In the genomic region with DNA sequence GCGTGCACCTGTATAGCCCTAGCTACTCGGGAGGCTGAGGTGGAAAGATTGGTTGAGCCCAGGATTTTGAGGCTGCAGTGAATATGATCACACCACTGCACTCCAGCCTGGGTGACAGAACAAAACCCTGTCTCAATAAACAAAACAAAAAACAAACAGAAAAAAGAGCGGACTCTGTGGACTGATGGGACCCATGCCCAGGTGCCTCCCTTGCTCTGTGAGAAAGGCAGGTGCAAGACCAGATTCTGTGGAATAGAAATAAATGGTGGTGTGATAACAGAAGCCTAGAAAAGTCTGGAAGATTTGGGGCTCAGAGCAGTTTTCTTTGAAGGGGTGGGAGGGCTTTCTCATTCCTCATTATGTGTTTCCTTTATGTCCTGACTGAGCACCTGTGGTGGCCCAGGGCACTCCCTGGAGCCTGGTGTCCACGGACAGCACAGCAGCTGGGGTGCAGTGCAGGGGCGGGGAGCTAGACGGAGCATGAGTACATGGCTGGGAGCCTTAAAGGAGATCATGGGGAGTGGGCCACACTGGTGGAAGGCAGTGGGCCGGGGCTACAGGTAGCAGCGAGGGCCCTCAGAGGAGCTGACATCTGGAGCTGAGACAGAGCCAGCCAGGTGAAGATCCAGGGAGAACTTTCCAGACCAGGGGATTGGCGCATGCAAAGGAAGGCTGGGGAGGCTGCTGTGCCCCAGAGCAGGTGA, we compare ENCODE assay signal across 24 cellular contexts.
"Had no signal": no experiment of that assay in that cellular context is flagged by ENCODE, and none has a peak within 500 bp of the region (broad histone marks: within the 10 kb centered on the region; RNA-seq: fewer than 3 reads in every experiment).

No MANE protein-coding gene starts in this region.

- ATAC-seq: activated CD8-positive, alpha-beta memory T cell treated with anti-CD3 and anti-CD28 coated beads, Interleukin-2, amount 10 ng/mL, durations not matched to agents 7 days and 5 days; right cardiac atrium; WTC11 had no signal

- H3K4me3 Mint-ChIP-seq: activated CD4-positive, alpha-beta memory T cell treated with anti-CD3 and anti-CD28 coated beads, Interleukin-2, amount 10 ng/mL, durations not matched to agents 7 days and 5 days; activated CD4-positive, alpha-beta T cell treated with anti-CD3 and anti-CD28 coated beads, Interleukin-2, amount 10 ng/mL, durations not matched to agents 7 days and 5 days; activated CD8-positive, alpha-beta memory T cell treated with anti-CD3 and anti-CD28 coated beads, Interleukin-2, amount 10 ng/mL, durations not matched to agents 7 days and 5 days; activated naive CD8-positive, alpha-beta T cell treated with anti-CD3 and anti-CD28 coated beads, Interleukin-2, amount 10 ng/mL, durations not matched to agents 7 days and 5 days; central memory CD8-positive, alpha-beta T cell; WTC11 had no signal

- H3K9me3 Mint-ChIP-seq: activated CD4-positive, alpha-beta memory T cell treated with anti-CD3 and anti-CD28 coated beads, Interleukin-2, amount 10 ng/mL, durations not matched to agents 7 days and 5 days; activated CD4-positive, alpha-beta T cell treated with anti-CD3 and anti-CD28 coated beads, Interleukin-2, amount 10 ng/mL, durations not matched to agents 7 days and 5 days; activated naive CD8-positive, alpha-beta T cell treated with anti-CD3 and anti-CD28 coated beads, Interleukin-2, amount 10 ng/mL, durations not matched to agents 7 days and 5 days; central memory CD8-positive, alpha-beta T cell; WTC11 had no signal

- H3K27ac ChIP-seq: breast epithelium, left ventricle myocardium inferior, SK-N-MC, testis, transverse colon had no signal

- H3K4me1 Mint-ChIP-seq: activated naive CD8-positive, alpha-beta T cell treated with anti-CD3 and anti-CD28 coated beads, Interleukin-2, amount 10 ng/mL, durations not matched to agents 7 days and 5 days; WTC11 had no signal

- H3K27ac Mint-ChIP-seq: activated CD4-positive, alpha-beta memory T cell treated with anti-CD3 and anti-CD28 coated beads, Interleukin-2, amount 10 ng/mL, durations not matched to agents 7 days and 5 days; activated CD4-positive, alpha-beta T cell treated with anti-CD3 and anti-CD28 coated beads, Interleukin-2, amount 10 ng/mL, durations not matched to agents 7 days and 5 days; activated CD8-positive, alpha-beta memory T cell treated with anti-CD3 and anti-CD28 coated beads, Interleukin-2, amount 10 ng/mL, durations not matched to agents 7 days and 5 days; activated naive CD8-positive, alpha-beta T cell treated with anti-CD3 and anti-CD28 coated beads, Interleukin-2, amount 10 ng/mL, durations not matched to agents 7 days and 5 days; WTC11 had no signal

- DNase-seq: activated CD4-positive, alpha-beta memory T cell treated with anti-CD3 and anti-CD28 coated beads, Interleukin-2, amount 10 ng/mL, durations not matched to agents 7 days and 5 days; activated CD4-positive, alpha-beta T cell treated with anti-CD3 and anti-CD28 coated beads for 1 hour; activated CD4-positive, alpha-beta T cell treated with anti-CD3 and anti-CD28 coated beads, Interleukin-2, amount 10 ng/mL, durations not matched to agents 7 days and 5 days; activated CD8-positive, alpha-beta memory T cell treated with anti-CD3 and anti-CD28 coated beads, Interleukin-2, amount 10 ng/mL, durations not matched to agents 7 days and 5 days; activated naive CD4-positive, alpha-beta T cell; activated naive CD8-positive, alpha-beta T cell treated with anti-CD3 and anti-CD28 coated beads, Interleukin-2, amount 10 ng/mL, durations not matched to agents 7 days and 5 days; activated T-cell treated with anti-CD3 and anti-CD28 coated beads, Interleukin-2, amount 50 U/mL, for 48 hours; amniotic stem cell; dermis blood vessel endothelial cell; effector CD8-positive, alpha-beta T cell; kidney glomerular epithelial cell; left ventricle myocardium inferior; stimulated activated CD4-positive, alpha-beta T cell treated with anti-CD3 and anti-CD28 coated beads, Interleukin-15, amount 100 ng/mL, for 24 hours; stimulated activated CD4-positive, alpha-beta T cell treated with anti-CD3 and anti-CD28 coated beads, Interleukin-2, amount 100 ng/mL, for 24 hours; stimulated activated naive CD4-positive, alpha-beta T cell treated with Interleukin-2 at 50 U/mL for 16 hours; SW 1271; T-helper 2 cell; testis; transverse colon had no signal

- H3K27me3 Mint-ChIP-seq: activated CD4-positive, alpha-beta memory T cell treated with anti-CD3 and anti-CD28 coated beads, Interleukin-2, amount 10 ng/mL, durations not matched to agents 7 days and 5 days; activated CD4-positive, alpha-beta T cell treated with anti-CD3 and anti-CD28 coated beads, Interleukin-2, amount 10 ng/mL, durations not matched to agents 7 days and 5 days; activated CD8-positive, alpha-beta memory T cell treated with anti-CD3 and anti-CD28 coated beads, Interleukin-2, amount 10 ng/mL, durations not matched to agents 7 days and 5 days; activated naive CD8-positive, alpha-beta T cell treated with anti-CD3 and anti-CD28 coated beads, Interleukin-2, amount 10 ng/mL, durations not matched to agents 7 days and 5 days; central memory CD8-positive, alpha-beta T cell had no signal
